31 cellular contexts compared by ENCODE assay signal in genomic region chr22:26362471-26362870, GRCh38.
DNase-seq lines count a peak whose midpoint lies in the region; ATAC-seq, FAIRE-seq and TF ChIP-seq lines count a peak whose summit lies in the region.
"Had no signal": no experiment of that assay in that cellular context is flagged by ENCODE, and none has a peak within 500 bp of the region (broad histone marks: within the 10 kb centered on the region; RNA-seq: fewer than 3 reads in every experiment).

No MANE protein-coding gene starts in this region.

- H2AK5ac ChIP-seq in mesendoderm (ENCODE audit: low read length): no peak overlapping the region

- H3K79me2 ChIP-seq in mammary epithelial cell (ENCODE audit: insufficient read depth, low read length) (no peaks in the 10 kb centered on the region), mesendoderm (ENCODE audit: control insufficient read depth, insufficient read depth, low read length) (no peaks in the 10 kb centered on the region)

- H3K4me1 ChIP-seq in mammary epithelial cell (ENCODE audit: insufficient read depth, low read length): peaks cover 7% of the 10 kb centered on the region
- no peaks in the 10 kb centered on the region for H3K4me1 ChIP-seq in breast epithelium
- H3K4me1 ChIP-seq in vagina: no peaks in the 10 kb centered on the region
- H3K4me1 ChIP-seq in mesendoderm (ENCODE audit: control insufficient read depth, low read depth, low read length): peaks cover 2% of the 10 kb centered on the region
- H3K4me1 ChIP-seq: adrenal gland, colonic mucosa, thyroid gland had no signal

- H2AFZ ChIP-seq in mammary epithelial cell (ENCODE audit: low read depth, low read length): no peak overlapping the region

- 88% methylated on average over 3 of the region's 3 CpGs for WGBS in mammary epithelial cell (ENCODE audit: low coverage, missing lambda C conversion rate)
- no CpG with 5 or more reads among the region's 3 CpGs for WGBS in mesendoderm (ENCODE audit: extremely low coverage, insufficient coverage, low lambda C conversion rate)

- DNase-seq in mammary epithelial cell (peak; percentile 5), breast epithelium (ENCODE audit: low spot score in 2 of 2) (no peak), RCC 7860 (ENCODE audit: low spot score) (peak; percentile 66), fibroblast of peridontal ligament (ENCODE audit: extremely low read depth) (peak; percentile 48), vagina (ENCODE audit: extremely low spot score in 2 of 2) (no peak), mesendoderm (no peak)
- DNase-seq: 8988T; activated CD4-positive, alpha-beta T cell treated with anti-CD3 and anti-CD28 coated beads, Interleukin-2, amount 10 ng/mL, durations not matched to agents 7 days and 5 days; activated T-cell treated with anti-CD3 and anti-CD28 coated beads, Interleukin-2, amount 50 U/mL, for 48 hours; adrenal gland; colonic mucosa; COR-L47; DMS53; effector CD8-positive, alpha-beta T cell; hippocampal formation; immature natural killer cell; left lung; naive B cell; NCI-H1092; NCI-H187; NCI-H2171 treated with DMSO at 0.1 percent for 48 hours; NCI-H524; SHP77 treated with DMSO at 0.1 percent for 48 hours; T1000; thyroid gland had no signal

- H4K8ac ChIP-seq in mesendoderm (ENCODE audit: low read depth, low read length): no peak overlapping the region

- no peak overlapping the region for H3K4ac ChIP-seq in mesendoderm (ENCODE audit: low read depth, low read length)

- H3K27ac ChIP-seq in mammary epithelial cell (ENCODE audit: insufficient read depth, low read depth, low read length) (no peak overlapping the region), breast epithelium (no peak overlapping the region), vagina (no peak overlapping the region), mesendoderm (ENCODE audit: low read depth, low read length) (no peak overlapping the region)
- H3K27ac ChIP-seq: adrenal gland, colonic mucosa, left lung, neutrophil, thyroid gland had no signal

- H4K20me1 ChIP-seq in mammary epithelial cell (ENCODE audit: insufficient read depth, low read length): no peaks in the 10 kb centered on the region

- H2BK5ac ChIP-seq in mesendoderm (ENCODE audit: low read length): no peak overlapping the region

- dilution Hi-C loops in mammary epithelial cell (cut with HindIII; ENCODE audit: low sequenced_read_pairs): no loop called here

- no peak for ATAC-seq in HG02610 (IDR thresholded peaks at IDR 0.05; ENCODE audit: unreplicated experiment)
- ATAC-seq in GM18520 (IDR thresholded peaks at IDR 0.05; ENCODE audit: unreplicated experiment): no peak
- ATAC-seq: GM12878, left lung had no signal

- H3K56ac ChIP-seq in mesendoderm (ENCODE audit: low read length): no peak overlapping the region

- in situ Hi-C loops in mammary epithelial cell (cut with MboI; ENCODE audit: low sequenced_read_pairs in 2 of 2): no loop called here

- peak; percentile 68 for FAIRE-seq in RCC 7860 (lab: Jason Lieb, UNC)
- FAIRE-seq: bronchial epithelial cell, frontal cortex, GM12878 had no signal

- intact Hi-C loops in mammary epithelial cell (cut with micrococcal nuclease): no loop called here
- intact Hi-C loops in breast epithelium (cut with DNase I; ENCODE audit: low total_unique reads): loop anchor here (1.0 kb wide), 1 partner anchor 22 kb away; no protein-coding TSS in a partner anchor
- intact Hi-C loops in vagina (cut with DNase I): no loop called here

- H3K9ac ChIP-seq in mammary epithelial cell (ENCODE audit: insufficient read depth, low read length) (no peak overlapping the region), mesendoderm (ENCODE audit: low read length) (no peak overlapping the region)

- no peak overlapping the region for H3K18ac ChIP-seq in mesendoderm (ENCODE audit: low read length)

- H3K4me2 ChIP-seq in mammary epithelial cell (ENCODE audit: insufficient read depth, low read depth, low read length) (no peak overlapping the region), mesendoderm (ENCODE audit: low read length) (no peak overlapping the region)

- no peak for TF ChIP-seq POLR2A in breast epithelium (IDR thresholded peaks at IDR 0.05)
- no peak for TF ChIP-seq POLR2A in vagina (IDR thresholded peaks at IDR 0.05)

- H2BK15ac ChIP-seq in mesendoderm (replicated peaks; ENCODE audit: low read depth): no peak overlapping the region

- no peak overlapping the region for H3K4me3 ChIP-seq in mammary epithelial cell (replicated peaks in 1 of 3; ENCODE audit: insufficient read depth in 1 of 3, low read depth in 2 of 3, low read length in 3 of 3)
- H3K4me3 ChIP-seq in breast epithelium: no peak overlapping the region
- H3K4me3 ChIP-seq in vagina: no peak overlapping the region
- H3K4me3 ChIP-seq in mesendoderm (ENCODE audit: low read length): no peak overlapping the region
- H3K4me3 ChIP-seq: adrenal gland, colonic mucosa, GM12878, left lung, thyroid gland had no signal

- H4K5ac ChIP-seq in mesendoderm (ENCODE audit: low read length): no peak overlapping the region

- no peaks in the 10 kb centered on the region for H3K79me1 ChIP-seq in mesendoderm (ENCODE audit: low read length)

- TF ChIP-seq CTCF in mammary epithelial cell (conservative IDR thresholded peaks at IDR 0.05 in 1 of 2, IDR thresholded peaks at IDR 0.05 in 1 of 2; ENCODE audit: extremely low read depth in 1 of 2, insufficient read depth in 1 of 2, low read depth in 1 of 2, low read length in 2 of 2) (no peak), breast epithelium (IDR thresholded peaks at IDR 0.05) (no peak), vagina (IDR thresholded peaks at IDR 0.05) (no peak)

- H3K36me3 ChIP-seq in mammary epithelial cell (ENCODE audit: insufficient read depth, low read length): no peaks in the 10 kb centered on the region
- H3K36me3 ChIP-seq in breast epithelium: no peaks in the 10 kb centered on the region
- H3K36me3 ChIP-seq in vagina: no peaks in the 10 kb centered on the region
- no peaks in the 10 kb centered on the region for H3K36me3 ChIP-seq in mesendoderm (ENCODE audit: control insufficient read depth, insufficient read depth, low read length)
- H3K36me3 ChIP-seq: adrenal gland, colonic mucosa, left lung, neutrophil, thyroid gland had no signal

- no peak overlapping the region for H3K23ac ChIP-seq in mesendoderm (ENCODE audit: low read length)

- BruUV-seq in mammary epithelial cell (replicated peaks; lab: Mats Ljungman, UMichigan): no TSS peak

- no peak overlapping the region for H2BK120ac ChIP-seq in mesendoderm (ENCODE audit: low read depth, low read length)

- CTCF ChIA-PET in mammary epithelial cell (lab: Charles Lee; ENCODE audit: low non-redundant PET): no interaction called here

- H3K9me3 ChIP-seq in mammary epithelial cell (replicated peaks; ENCODE audit: insufficient read depth, low read length): no peaks in the 10 kb centered on the region
- H3K9me3 ChIP-seq in breast epithelium: no peaks in the 10 kb centered on the region
- no peaks in the 10 kb centered on the region for H3K9me3 ChIP-seq in vagina
- H3K9me3 ChIP-seq: adrenal gland, colonic mucosa, left lung, neutrophil, thyroid gland had no signal

- H3K27me3 ChIP-seq in mammary epithelial cell (ENCODE audit: insufficient read depth, low read length): no peaks in the 10 kb centered on the region
- peaks cover 0 to 3% of the 10 kb centered on the region in 2 donors for H3K27me3 ChIP-seq in breast epithelium
- H3K27me3 ChIP-seq in vagina: no peaks in the 10 kb centered on the region
- no peaks in the 10 kb centered on the region for H3K27me3 ChIP-seq in mesendoderm (ENCODE audit: insufficient read depth, low read length, poor library complexity)
- H3K27me3 ChIP-seq: colonic mucosa, thyroid gland had no signal

Comparison
In these comparisons a context has a peak if more than half of its experiments do, and no peak if none do; other contexts are left out.
1. DNase-seq: peak in mammary epithelial cell (single experiment), RCC 7860 (single experiment) and fibroblast of peridontal ligament (single experiment); none in breast epithelium (0 of 2), vagina (0 of 2) and mesendoderm (single experiment).